ENCODE assay signal across 13 cellular contexts in the genomic region with DNA sequence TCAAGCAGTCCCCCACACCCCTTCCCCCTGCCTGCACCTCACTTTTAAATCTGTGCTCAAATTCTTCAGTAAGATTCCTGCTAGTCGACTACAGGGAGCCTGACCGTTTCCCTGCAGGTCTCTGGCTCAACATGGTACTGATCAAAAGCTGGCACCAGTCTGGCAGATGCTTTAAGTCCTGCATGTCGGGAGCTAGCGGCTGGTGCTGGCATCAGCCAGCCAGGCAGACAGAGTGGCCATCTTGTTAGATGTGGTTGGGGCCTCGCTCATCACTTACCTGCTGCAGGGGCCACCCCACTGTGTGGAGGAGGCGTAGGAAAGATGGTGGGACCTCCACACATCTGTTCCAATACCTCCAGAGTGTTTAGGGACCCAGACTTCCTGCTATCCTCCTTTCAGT.
DNase-seq lines count a peak whose midpoint lies in the region; ATAC-seq and TF ChIP-seq lines count a peak whose summit lies in the region.
"Had no signal": no experiment of that assay in that cellular context is flagged by ENCODE, and none has a peak within 500 bp of the region (broad histone marks: within the 10 kb centered on the region; RNA-seq: fewer than 3 reads in every experiment).

No MANE protein-coding gene starts in this region.

- 80% methylated on average over 1 of the region's 6 CpGs for WGBS in esophagus squamous epithelium, 2 donors
- WGBS in sigmoid colon, 2 donors: 91 to 95% methylated on average over 6 of the region's 6 CpGs

- intact Hi-C loops in cardiac septum (cut with DNase I): loop anchor here (2.0 to 5.0 kb wide), 3 partner anchors 65 to 365 kb away; no protein-coding TSS in a partner anchor
- intact Hi-C loops in esophagus squamous epithelium (cut with DNase I): loop anchor here (5.0 kb wide), 2 partner anchors 445 to 550 kb away; no protein-coding TSS in a partner anchor
- intact Hi-C loops in sigmoid colon (cut with DNase I): loop anchor here (2.0 to 5.0 kb wide), 3 partner anchors 84 to 365 kb away; no protein-coding TSS in a partner anchor
- intact Hi-C loops in uterus (cut with DNase I; ENCODE audit: low total_unique reads): loop anchor here (5.0 to 10.0 kb wide), 2 partner anchors 445 to 548 kb away; no protein-coding TSS in a partner anchor

- H3K27ac Mint-ChIP-seq in stimulated activated memory B cell treated with anti-CD40 and anti-IgM and Interleukin-4, amounts not matched to agents 10 μg/mL and 1 μg/mL and 100 μg/mL, for 72 hours: no peak overlapping the region
- peak overlapping the region in 1 of 10 donors; percentile 31 for H3K27ac Mint-ChIP-seq in naive thymus-derived CD8-positive, alpha-beta T cell
- H3K27ac Mint-ChIP-seq: activated CD4-positive, alpha-beta memory T cell treated with anti-CD3 and anti-CD28 coated beads, Interleukin-2, amount 10 ng/mL, durations not matched to agents 7 days and 5 days; dendritic cell treated with granulocyte-macrophage colony-stimulating factor and Interleukin-4, amounts not matched to agents 40 ng/mL and 50 ng/mL, for 4 days had no signal

- peaks cover 15% of the 10 kb centered on the region for H3K4me1 Mint-ChIP-seq in stimulated activated memory B cell treated with anti-CD40 and anti-IgM and Interleukin-4, amounts not matched to agents 10 μg/mL and 1 μg/mL and 100 μg/mL, for 72 hours
- peaks cover 0 to 17% (median 16%) of the 10 kb centered on the region in 4 donors for H3K4me1 Mint-ChIP-seq in naive thymus-derived CD8-positive, alpha-beta T cell

- TF ChIP-seq POLR2A in esophagus squamous epithelium (IDR thresholded peaks at IDR 0.05) (no peak), sigmoid colon (IDR thresholded peaks at IDR 0.05) (no peak), uterus (IDR thresholded peaks at IDR 0.05) (no peak)

- H3K27me3 Mint-ChIP-seq in stimulated activated memory B cell treated with anti-CD40 and anti-IgM and Interleukin-4, amounts not matched to agents 10 μg/mL and 1 μg/mL and 100 μg/mL, for 72 hours: peaks cover under 1% of the 10 kb centered on the region
- no peaks in the 10 kb centered on the region for H3K27me3 Mint-ChIP-seq in naive thymus-derived CD8-positive, alpha-beta T cell

- no peaks in the 10 kb centered on the region for H3K9me3 Mint-ChIP-seq in stimulated activated memory B cell treated with anti-CD40 and anti-IgM and Interleukin-4, amounts not matched to agents 10 μg/mL and 1 μg/mL and 100 μg/mL, for 72 hours
- H3K9me3 Mint-ChIP-seq in naive thymus-derived CD8-positive, alpha-beta T cell: no peaks in the 10 kb centered on the region
- H3K9me3 Mint-ChIP-seq: activated CD4-positive, alpha-beta memory T cell treated with anti-CD3 and anti-CD28 coated beads, Interleukin-2, amount 10 ng/mL, durations not matched to agents 7 days and 5 days; dendritic cell treated with granulocyte-macrophage colony-stimulating factor and Interleukin-4, amounts not matched to agents 40 ng/mL and 50 ng/mL, for 4 days had no signal

- H3K27ac ChIP-seq in right atrium auricular region: peak overlapping the region; percentile 89 to 93
- peak overlapping the region; percentile 81 to 93 (median 85) for H3K27ac ChIP-seq in esophagus squamous epithelium
- peak overlapping the region; percentile 83 to 95 (median 89) for H3K27ac ChIP-seq in sigmoid colon
- peak overlapping the region; percentile 96 to 97 for H3K27ac ChIP-seq in uterus
- H3K27ac ChIP-seq: epithelial cell of prostate had no signal

- no peak for TF ChIP-seq CTCF in right atrium auricular region (IDR thresholded peaks at IDR 0.05)
- no peak for TF ChIP-seq CTCF in esophagus squamous epithelium (IDR thresholded peaks at IDR 0.05)
- no peak for TF ChIP-seq CTCF in sigmoid colon (IDR thresholded peaks at IDR 0.05)
- TF ChIP-seq CTCF in uterus (IDR thresholded peaks at IDR 0.05): no peak

- POLR2A ChIA-PET in naive thymus-derived CD8-positive, alpha-beta T cell (lab: Charles Lee): no interaction called here

- no peak for TF ChIP-seq EP300 in sigmoid colon (IDR thresholded peaks at IDR 0.05)

- H3K27me3 ChIP-seq in right atrium auricular region (no peaks in the 10 kb centered on the region), esophagus squamous epithelium (peaks cover 0 to 10% (median 0%) of the 10 kb centered on the region in 4 donors), sigmoid colon (no peaks in the 10 kb centered on the region), uterus (no peaks in the 10 kb centered on the region)

- H3K4me3 Mint-ChIP-seq in stimulated activated memory B cell treated with anti-CD40 and anti-IgM and Interleukin-4, amounts not matched to agents 10 μg/mL and 1 μg/mL and 100 μg/mL, for 72 hours: no peak overlapping the region
- peak overlapping the region in 2 of 10 donors; percentile 8 to 41 for H3K4me3 Mint-ChIP-seq in naive thymus-derived CD8-positive, alpha-beta T cell
- H3K4me3 Mint-ChIP-seq: activated CD4-positive, alpha-beta memory T cell treated with anti-CD3 and anti-CD28 coated beads, Interleukin-2, amount 10 ng/mL, durations not matched to agents 7 days and 5 days; dendritic cell treated with granulocyte-macrophage colony-stimulating factor and Interleukin-4, amounts not matched to agents 40 ng/mL and 50 ng/mL, for 4 days had no signal

- H3K9me3 ChIP-seq in right atrium auricular region (no peaks in the 10 kb centered on the region), esophagus squamous epithelium (no peaks in the 10 kb centered on the region), sigmoid colon (no peaks in the 10 kb centered on the region), uterus (no peaks in the 10 kb centered on the region)

- no peak for ATAC-seq in stimulated activated memory B cell treated with anti-CD40 and anti-IgM and Interleukin-4, amounts not matched to agents 10 μg/mL and 1 μg/mL and 100 μg/mL, for 72 hours
- ATAC-seq in naive thymus-derived CD8-positive, alpha-beta T cell: no peak

- DNase-seq in right atrium auricular region (ENCODE audit: low spot score) (no peak), cardiac septum (ENCODE audit: low spot score) (no peak), esophagus squamous epithelium (lab: John Stamatoyannopoulos, UW) (no peak), sigmoid colon (no peak), uterus (no peak), DMS153 treated with DMSO at 0.1 percent for 48 hours (lab: John Stamatoyannopoulos, UW; ENCODE audit: unreplicated experiment) (no peak)
- DNase-seq in naive thymus-derived CD8-positive, alpha-beta T cell: no peak
- DNase-seq: activated CD4-positive, alpha-beta memory T cell treated with anti-CD3 and anti-CD28 coated beads, Interleukin-2, amount 10 ng/mL, durations not matched to agents 7 days and 5 days; COR-L47; GDM1 had no signal

- H3K36me3 ChIP-seq in right atrium auricular region: no peaks in the 10 kb centered on the region
- no peaks in the 10 kb centered on the region for H3K36me3 ChIP-seq in esophagus squamous epithelium
- no peaks in the 10 kb centered on the region for H3K36me3 ChIP-seq in sigmoid colon
- no peaks in the 10 kb centered on the region for H3K36me3 ChIP-seq in uterus

- H3K36me3 Mint-ChIP-seq in stimulated activated memory B cell treated with anti-CD40 and anti-IgM and Interleukin-4, amounts not matched to agents 10 μg/mL and 1 μg/mL and 100 μg/mL, for 72 hours: no peaks in the 10 kb centered on the region
- no peaks in the 10 kb centered on the region for H3K36me3 Mint-ChIP-seq in naive thymus-derived CD8-positive, alpha-beta T cell

- H3K4me1 ChIP-seq in right atrium auricular region: peaks cover 0 to 16% of the 10 kb centered on the region in 2 donors
- H3K4me1 ChIP-seq in esophagus squamous epithelium: peaks cover 8 to 48% (median 13%) of the 10 kb centered on the region in 3 donors
- H3K4me1 ChIP-seq in sigmoid colon: peaks cover 0 to 31% (median 21%) of the 10 kb centered on the region in 4 donors
- peaks cover 0 to 7% of the 10 kb centered on the region in 2 donors for H3K4me1 ChIP-seq in uterus

- no peak overlapping the region for H3K4me3 ChIP-seq in right atrium auricular region
- H3K4me3 ChIP-seq in esophagus squamous epithelium: no peak overlapping the region
- no peak overlapping the region for H3K4me3 ChIP-seq in sigmoid colon
- no peak overlapping the region for H3K4me3 ChIP-seq in uterus
